In the genomic region with DNA sequence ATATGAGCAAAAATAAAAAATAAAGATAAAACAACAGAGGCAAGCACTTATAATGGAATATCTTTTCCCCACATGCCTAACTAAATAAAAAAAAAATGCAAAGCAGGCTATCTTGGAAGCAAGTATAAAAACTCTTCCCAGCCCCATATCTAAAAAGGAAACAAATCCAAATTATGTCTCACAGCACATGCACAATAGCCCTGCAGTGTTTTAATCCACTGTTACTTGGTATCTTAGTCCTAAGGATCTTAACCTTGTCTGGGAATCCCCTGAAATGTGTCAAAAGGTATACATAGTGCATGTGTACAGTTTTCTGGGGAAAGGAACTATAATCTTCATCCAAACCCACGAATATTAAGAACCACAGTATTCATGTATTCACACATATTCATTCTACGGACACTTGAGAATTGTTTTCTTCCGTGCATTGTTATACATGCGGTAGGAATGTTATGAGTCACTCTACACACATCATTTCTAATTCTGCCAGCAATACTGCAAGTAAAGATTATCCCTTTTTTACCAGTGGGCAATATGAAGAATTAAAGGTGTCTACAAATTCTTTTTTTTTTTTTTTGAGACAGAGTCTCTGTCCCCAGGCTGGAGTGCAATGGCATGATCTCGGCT, we compare ENCODE assay signal across 10 cellular contexts. TPM values are rescaled to one million over a fixed set of nuclear protein-coding genes. Genes with fewer than 3 reads are reported as not detected.
DNase-seq lines count a peak whose midpoint lies in the region; ATAC-seq and TF ChIP-seq lines count a peak whose summit lies in the region.
"Had no signal": no experiment of that assay in that cellular context is flagged by ENCODE, and none has a peak within 500 bp of the region (broad histone marks: within the 10 kb centered on the region; RNA-seq: fewer than 3 reads in every experiment).

No MANE protein-coding gene starts in this region.

- no peak overlapping the region for H3K27ac ChIP-seq in RWPE2 (ENCODE audit: poor library complexity, severe bottlenecking)

- no peak overlapping the region for H3K27ac Mint-ChIP-seq in WTC11
- H3K27ac Mint-ChIP-seq: activated CD4-positive, alpha-beta T cell treated with anti-CD3 and anti-CD28 coated beads for 36 hours had no signal

- 0 out of 2 replicates have a peak, but pooled peaks cover 3% of the 10 kb centered on the region for H3K9me3 Mint-ChIP-seq in WTC11

- no peaks in the 10 kb centered on the region for H3K9me3 ChIP-seq in RWPE2 (ENCODE audit: severe bottlenecking)

- ATAC-seq in GM18511 (IDR thresholded peaks at IDR 0.05; ENCODE audit: unreplicated experiment) (peak; percentile 59), HG02798 (IDR thresholded peaks at IDR 0.05; ENCODE audit: poor library complexity, unreplicated experiment) (peak; percentile 47), RWPE2 (ENCODE audit: low read depth) (peak; percentile 99), WTC11 (no peak)
- ATAC-seq: activated CD4-positive, alpha-beta T cell treated with anti-CD3 and anti-CD28 coated beads for 36 hours had no signal

- no peaks in the 10 kb centered on the region for H3K27me3 ChIP-seq in RWPE2 (ENCODE audit: insufficient read depth, poor library complexity, severe bottlenecking)

- peaks cover 9% of the 10 kb centered on the region for H3K4me1 ChIP-seq in RWPE2 (ENCODE audit: insufficient read depth, poor library complexity, severe bottlenecking)

- H3K36me3 ChIP-seq in RWPE2 (ENCODE audit: low read depth): no peaks in the 10 kb centered on the region

- POLR2A ChIA-PET in WTC11 (lab: Charles Lee): no interaction called here

- no peak for TF ChIP-seq CTCF in RWPE2 (IDR thresholded peaks at IDR 0.05; ENCODE audit: poor library complexity, severe bottlenecking)
- TF ChIP-seq CTCF in WTC11 (IDR thresholded peaks at IDR 0.05): no peak

- CTCF ChIA-PET in WTC11 (lab: Charles Lee): interaction anchor here (0.6 to 0.7 kb wide), 2 partner anchors 14 to 211 kb away, joined by 3 to 4 read pairs; no protein-coding TSS in a partner anchor

- no peaks in the 10 kb centered on the region for H3K36me3 Mint-ChIP-seq in WTC11

- H3K4me3 ChIP-seq in RWPE2 (ENCODE audit: severe bottlenecking): no peak overlapping the region

- no peak overlapping the region for H3K4me3 Mint-ChIP-seq in WTC11
- H3K4me3 Mint-ChIP-seq: activated CD4-positive, alpha-beta T cell treated with anti-CD3 and anti-CD28 coated beads for 36 hours had no signal

- DNase-seq in RWPE2 (ENCODE audit: low spot score) (no peak), myocyte (ENCODE audit: low read depth) (peak; percentile 29), activated gamma-delta T cell (lab: John Stamatoyannopoulos, UW) (no peak), WTC11 (ENCODE audit: low spot score) (no peak), midbrain (lab: John Stamatoyannopoulos, UW) (no peak)
- no peak for DNase-seq in stimulated activated CD4-positive, alpha-beta T cell treated with anti-CD3 and anti-CD28 coated beads, Interleukin-1b, Interleukin-23, amount 100 ng/mL, for 48 hours
- DNase-seq: activated CD4-positive, alpha-beta T cell treated with anti-CD3 and anti-CD28 coated beads for 36 hours; NCI-H1436 treated with DMSO at 0.1 percent for 48 hours had no signal

- H3K4me1 Mint-ChIP-seq in WTC11: peaks cover 11% of the 10 kb centered on the region

- no peaks in the 10 kb centered on the region; the same call in 1 of the 2 replicates for H3K27me3 Mint-ChIP-seq in WTC11 (ENCODE audit: low read depth)

TF ChIP-seq in WTC11, 78 proteins besides CTCF, POLR2A, EP300 and RAD21:
- TF ChIP-seq ZNF121 (CRISPR knock-in tag; IDR thresholded peaks at IDR 0.05) (no peak), ZNF671 (CRISPR knock-in tag; IDR thresholded peaks at IDR 0.05) (no peak), CREB1 (CRISPR knock-in tag; IDR thresholded peaks at IDR 0.05) (no peak), SOX15 (CRISPR knock-in tag; IDR thresholded peaks at IDR 0.05) (no peak), ZBTB21 (CRISPR knock-in tag; IDR thresholded peaks at IDR 0.05; ENCODE audit: borderline replicate concordance) (no peak), CREM (CRISPR knock-in tag; IDR thresholded peaks at IDR 0.05) (no peak), FOXP1 (CRISPR knock-in tag; IDR thresholded peaks at IDR 0.05; ENCODE audit: borderline replicate concordance) (no peak), NR2C2 (CRISPR knock-in tag; IDR thresholded peaks at IDR 0.05) (no peak), GTF2I (CRISPR knock-in tag; conservative IDR thresholded peaks at IDR 0.05) (no peak), TP53 (CRISPR knock-in tag; IDR thresholded peaks at IDR 0.05) (no peak), ATF1 (CRISPR knock-in tag; IDR thresholded peaks at IDR 0.05) (no peak), FOXJ3 (CRISPR knock-in tag; IDR thresholded peaks at IDR 0.05; ENCODE audit: borderline replicate concordance) (no peak), NR1H2 (CRISPR knock-in tag; IDR thresholded peaks at IDR 0.05) (no peak)
- TF ChIP-seq, protein P1, sequence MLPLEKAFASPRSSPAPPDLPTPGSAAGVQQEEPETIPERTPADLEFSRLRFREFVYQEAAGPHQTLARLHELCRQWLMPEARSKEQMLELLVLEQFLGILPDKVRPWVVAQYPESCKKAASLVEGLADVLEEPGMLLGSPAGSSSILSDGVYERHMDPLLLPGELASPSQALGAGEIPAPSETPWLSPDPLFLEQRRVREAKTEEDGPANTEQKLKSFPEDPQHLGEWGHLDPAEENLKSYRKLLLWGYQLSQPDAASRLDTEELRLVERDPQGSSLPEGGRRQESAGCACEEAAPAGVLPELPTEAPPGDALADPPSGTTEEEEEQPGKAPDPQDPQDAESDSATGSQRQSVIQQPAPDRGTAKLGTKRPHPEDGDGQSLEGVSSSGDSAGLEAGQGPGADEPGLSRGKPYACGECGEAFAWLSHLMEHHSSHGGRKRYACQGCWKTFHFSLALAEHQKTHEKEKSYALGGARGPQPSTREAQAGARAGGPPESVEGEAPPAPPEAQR (CRISPR knock-in tag; IDR thresholded peaks at IDR 0.05): no peak
- TF ChIP-seq, protein P2, sequence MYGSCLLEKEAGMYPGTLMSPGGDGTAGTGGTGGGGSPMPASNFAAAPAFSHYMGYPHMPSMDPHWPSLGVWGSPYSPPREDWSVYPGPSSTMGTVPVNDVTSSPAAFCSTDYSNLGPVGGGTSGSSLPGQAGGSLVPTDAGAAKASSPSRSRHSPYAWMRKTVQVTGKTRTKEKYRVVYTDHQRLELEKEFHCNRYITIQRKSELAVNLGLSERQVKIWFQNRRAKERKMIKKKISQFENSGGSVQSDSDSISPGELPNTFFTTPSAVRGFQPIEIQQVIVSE (CRISPR knock-in tag; IDR thresholded peaks at IDR 0.05; ENCODE audit: borderline replicate concordance): no peak
- TF ChIP-seq, protein P3, sequence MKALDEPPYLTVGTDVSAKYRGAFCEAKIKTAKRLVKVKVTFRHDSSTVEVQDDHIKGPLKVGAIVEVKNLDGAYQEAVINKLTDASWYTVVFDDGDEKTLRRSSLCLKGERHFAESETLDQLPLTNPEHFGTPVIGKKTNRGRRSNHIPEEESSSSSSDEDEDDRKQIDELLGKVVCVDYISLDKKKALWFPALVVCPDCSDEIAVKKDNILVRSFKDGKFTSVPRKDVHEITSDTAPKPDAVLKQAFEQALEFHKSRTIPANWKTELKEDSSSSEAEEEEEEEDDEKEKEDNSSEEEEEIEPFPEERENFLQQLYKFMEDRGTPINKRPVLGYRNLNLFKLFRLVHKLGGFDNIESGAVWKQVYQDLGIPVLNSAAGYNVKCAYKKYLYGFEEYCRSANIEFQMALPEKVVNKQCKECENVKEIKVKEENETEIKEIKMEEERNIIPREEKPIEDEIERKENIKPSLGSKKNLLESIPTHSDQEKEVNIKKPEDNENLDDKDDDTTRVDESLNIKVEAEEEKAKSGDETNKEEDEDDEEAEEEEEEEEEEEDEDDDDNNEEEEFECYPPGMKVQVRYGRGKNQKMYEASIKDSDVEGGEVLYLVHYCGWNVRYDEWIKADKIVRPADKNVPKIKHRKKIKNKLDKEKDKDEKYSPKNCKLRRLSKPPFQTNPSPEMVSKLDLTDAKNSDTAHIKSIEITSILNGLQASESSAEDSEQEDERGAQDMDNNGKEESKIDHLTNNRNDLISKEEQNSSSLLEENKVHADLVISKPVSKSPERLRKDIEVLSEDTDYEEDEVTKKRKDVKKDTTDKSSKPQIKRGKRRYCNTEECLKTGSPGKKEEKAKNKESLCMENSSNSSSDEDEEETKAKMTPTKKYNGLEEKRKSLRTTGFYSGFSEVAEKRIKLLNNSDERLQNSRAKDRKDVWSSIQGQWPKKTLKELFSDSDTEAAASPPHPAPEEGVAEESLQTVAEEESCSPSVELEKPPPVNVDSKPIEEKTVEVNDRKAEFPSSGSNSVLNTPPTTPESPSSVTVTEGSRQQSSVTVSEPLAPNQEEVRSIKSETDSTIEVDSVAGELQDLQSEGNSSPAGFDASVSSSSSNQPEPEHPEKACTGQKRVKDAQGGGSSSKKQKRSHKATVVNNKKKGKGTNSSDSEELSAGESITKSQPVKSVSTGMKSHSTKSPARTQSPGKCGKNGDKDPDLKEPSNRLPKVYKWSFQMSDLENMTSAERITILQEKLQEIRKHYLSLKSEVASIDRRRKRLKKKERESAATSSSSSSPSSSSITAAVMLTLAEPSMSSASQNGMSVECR (CRISPR knock-in tag; IDR thresholded peaks at IDR 0.05; ENCODE audit: borderline replicate concordance): no peak
- TF ChIP-seq, protein P4, sequence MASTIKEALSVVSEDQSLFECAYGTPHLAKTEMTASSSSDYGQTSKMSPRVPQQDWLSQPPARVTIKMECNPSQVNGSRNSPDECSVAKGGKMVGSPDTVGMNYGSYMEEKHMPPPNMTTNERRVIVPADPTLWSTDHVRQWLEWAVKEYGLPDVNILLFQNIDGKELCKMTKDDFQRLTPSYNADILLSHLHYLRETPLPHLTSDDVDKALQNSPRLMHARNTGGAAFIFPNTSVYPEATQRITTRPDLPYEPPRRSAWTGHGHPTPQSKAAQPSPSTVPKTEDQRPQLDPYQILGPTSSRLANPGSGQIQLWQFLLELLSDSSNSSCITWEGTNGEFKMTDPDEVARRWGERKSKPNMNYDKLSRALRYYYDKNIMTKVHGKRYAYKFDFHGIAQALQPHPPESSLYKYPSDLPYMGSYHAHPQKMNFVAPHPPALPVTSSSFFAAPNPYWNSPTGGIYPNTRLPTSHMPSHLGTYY (CRISPR knock-in tag; IDR thresholded peaks at IDR 0.05): no peak

RNA-seq across cellular contexts. Expression of a gene that starts 47.8 kb away (rescaled TPM):
- total RNA-seq in myocyte: 36.6 and 41.1 TPM in 2 replicates
- 24.4 TPM for polyA plus RNA-seq in myocyte (2012)
- total RNA-seq in WTC11 (2021): 63.7 to 68.9 TPM (median 66.6 TPM) in 3 replicates
